ENCODE assay signal across 11 cellular contexts in genomic region chr7:27110977-27111752, GRCh38. TPM values are rescaled to one million over a fixed set of nuclear protein-coding genes. Genes with fewer than 3 reads are reported as not detected.
DNase-seq lines count a peak whose midpoint lies in the region; ATAC-seq, FAIRE-seq and TF ChIP-seq lines count a peak whose summit lies in the region.
"Had no signal": no experiment of that assay in that cellular context is flagged by ENCODE, and none has a peak within 500 bp of the region (broad histone marks: within the 10 kb centered on the region; RNA-seq: fewer than 3 reads in every experiment).

No MANE protein-coding gene starts in this region.

- ATAC-seq in psoas muscle: peak in 3 of 4 donors; percentile 38 to 58 (median 50)
- no peak for ATAC-seq in GM18868 (IDR thresholded peaks at IDR 0.05; ENCODE audit: unreplicated experiment)

- POLR2A ChIA-PET in Caco-2 (lab: Charles Lee): interaction anchor here (0.5 to 1.4 kb wide), 6 partner anchors 9 to 247 kb away, joined by 3 to 8 read pairs (median 6); partner anchors contain the start of genes HOXA4 and SKAP2

- peak overlapping the region; percentile 96 for H3K4me2 ChIP-seq in fibroblast of lung (ENCODE audit: extremely low read depth, insufficient read depth, low read length)

- 48 to 53% (median 48%) methylated on average over 8 of the region's 8 CpGs for WGBS in psoas muscle, 3 donors

- FAIRE-seq in RCC 7860 (lab: Jason Lieb, UNC): peak; percentile 83

- H3K4me3 ChIP-seq in Caco-2 (ENCODE audit: low read depth, low read length) (peak overlapping the region; percentile 41), fibroblast of lung (replicated peaks in 1 of 4; ENCODE audit: control extremely low read depth in 1 of 4, insufficient read depth in 1 of 4, low read depth in 3 of 4, low read length in 4 of 4) (peak overlapping the region in 3 of 4 experiments; percentile 3 to 92 (median 76)), psoas muscle (peak overlapping the region; percentile 33)

- H3K4me1 ChIP-seq in Caco-2 (peaks cover 30% of the 10 kb centered on the region), fibroblast of lung (ENCODE audit: control insufficient read depth, extremely low read depth, insufficient read depth, low read length) (peaks cover 22% of the 10 kb centered on the region), psoas muscle (peaks cover 41% of the 10 kb centered on the region)

- intact Hi-C loops in Caco-2 (cut with micrococcal nuclease; ENCODE audit: unreplicated experiment) (loop anchor here (1.0 kb wide), 2 partner anchors 11 to 15 kb away; no protein-coding TSS in a partner anchor), psoas muscle (cut with DNase I) (no loop called here), posterior cingulate gyrus (cut with DNase I) (no loop called here)

- no peaks in the 10 kb centered on the region; the same call in 1 of the 2 replicates for H3K36me3 ChIP-seq in Caco-2 (ENCODE audit: control insufficient read depth, insufficient read depth, low read length)
- H3K36me3 ChIP-seq in fibroblast of lung (ENCODE audit: control insufficient read depth, insufficient read depth, low read length): no peaks in the 10 kb centered on the region
- no peaks in the 10 kb centered on the region for H3K36me3 ChIP-seq in psoas muscle (ENCODE audit: insufficient read depth in 1 of 2, low read depth in 1 of 2)

- TF ChIP-seq CTCF in Caco-2 (IDR thresholded peaks at IDR 0.05; ENCODE audit: insufficient read depth in 1 of 2, low read depth in 1 of 2, low read length in 1 of 2, severe bottlenecking in 1 of 2, unreplicated experiment in 1 of 2) (peak in 1 of 2 experiments; percentile 10), fibroblast of lung (conservative IDR thresholded peaks at IDR 0.05 in 1 of 2, IDR thresholded peaks at IDR 0.05 in 1 of 2; ENCODE audit: low read depth in 1 of 2, low read length in 2 of 2) (no peak), psoas muscle (IDR thresholded peaks at IDR 0.05) (no peak)

- H3K36me3 Mint-ChIP-seq in Caco-2 (ENCODE audit: insufficient read depth, unreplicated experiment): peaks cover 35% of the 10 kb centered on the region

- no peaks in the 10 kb centered on the region for H4K20me1 ChIP-seq in fibroblast of lung (ENCODE audit: control insufficient read depth, extremely low read depth, insufficient read depth, low read length)

- DNase-seq in Caco-2 (peak in 1 of 2 experiments; percentile 30), RCC 7860 (ENCODE audit: low spot score) (peak; percentile 68), fibroblast of lung (ENCODE audit: low read depth in 2 of 2) (peak; percentile 88 to 96), psoas muscle (peak; percentile 68 to 77), germinal center (ENCODE audit: low spot score) (no peak), posterior cingulate gyrus (no peak), caudate nucleus (lab: John Stamatoyannopoulos, UW) (no peak)
- DNase-seq: CD4-positive, alpha-beta T cell; MV-4-11; SIG-M5 had no signal

- peaks cover 63% of the 10 kb centered on the region for H3K79me2 ChIP-seq in fibroblast of lung (ENCODE audit: control insufficient read depth, insufficient read depth, low read length)

- no peaks in the 10 kb centered on the region for H3K27me3 Mint-ChIP-seq in Caco-2 (ENCODE audit: insufficient read depth, unreplicated experiment)

- BruUV-seq in Caco-2 (replicated peaks; lab: Mats Ljungman, UMichigan): no TSS peak

- H3K9me3 ChIP-seq in Caco-2: no peaks in the 10 kb centered on the region
- no peaks in the 10 kb centered on the region for H3K9me3 ChIP-seq in fibroblast of lung (ENCODE audit: control insufficient read depth, insufficient read depth, low read depth, low read length)
- H3K9me3 ChIP-seq in psoas muscle: no peaks in the 10 kb centered on the region

- H3K27ac ChIP-seq in fibroblast of lung (ENCODE audit: insufficient read depth, low read length) (peak overlapping the region; percentile 93), psoas muscle (peak overlapping the region; percentile 92), caudate nucleus (ENCODE audit: low read depth, low read length) (no peak overlapping the region)

- H3K9me3 Mint-ChIP-seq in Caco-2 (ENCODE audit: unreplicated experiment): no peaks in the 10 kb centered on the region
- H3K9me3 Mint-ChIP-seq: CD4-positive, alpha-beta T cell had no signal

- no peak overlapping the region for H3K9ac ChIP-seq in fibroblast of lung (ENCODE audit: insufficient read depth, low read length)

- H3K4me3 Mint-ChIP-seq in Caco-2 (ENCODE audit: unreplicated experiment): peak overlapping the region; percentile 85
- H3K4me3 Mint-ChIP-seq: CD4-positive, alpha-beta T cell had no signal

- H3K27ac Mint-ChIP-seq in Caco-2 (ENCODE audit: unreplicated experiment): peak overlapping the region; percentile 87
- H3K27ac Mint-ChIP-seq: CD4-positive, alpha-beta T cell had no signal

- CTCF ChIA-PET in Caco-2 (lab: Charles Lee): interaction anchor here (0.8 to 1.5 kb wide), 7 partner anchors 11 to 162 kb away, joined by 3 to 9 read pairs (median 4); partner anchors contain the start of gene HOXA4

- no peaks in the 10 kb centered on the region for H3K27me3 ChIP-seq in Caco-2 (replicated peaks; ENCODE audit: control insufficient read depth, insufficient read depth, low read length)
- H3K27me3 ChIP-seq in fibroblast of lung (ENCODE audit: control insufficient read depth, insufficient read depth, low read length): no peaks in the 10 kb centered on the region
- no peaks in the 10 kb centered on the region for H3K27me3 ChIP-seq in psoas muscle (ENCODE audit: insufficient read depth in 3 of 3, low read length in 2 of 3)

- H2AFZ ChIP-seq in fibroblast of lung (ENCODE audit: low read length): no peak overlapping the region

- peaks cover 20% of the 10 kb centered on the region for H3K4me1 Mint-ChIP-seq in Caco-2 (ENCODE audit: low read depth, unreplicated experiment)

RNA-seq across cellular contexts. Expression of gene HOXA2, which starts 8.7 kb away (rescaled TPM):
- total RNA-seq in Caco-2 (2022) (1.5 and 1.8 TPM in 2 replicates), fibroblast of lung (1.0 and 1.3 TPM in 2 replicates), psoas muscle (1 to 10 TPM in 1 of 4 donors, under 1 TPM in 3; 0.17 to 1.1 (median 0.53) TPM)
- polyA plus RNA-seq in fibroblast of lung (2.3 and 2.6 TPM in 2 replicates), psoas muscle (under 1 TPM; 0.23 to 0.42 (median 0.29) TPM)
- 1.4 and 2.2 TPM in 2 replicates for polyA plus RNA-seq in fibroblast of lung (2012)
- polyA minus RNA-seq in fibroblast of lung (ENCODE audit: low replicate concordance): 2.1 and 2.3 TPM in 2 replicates
- total RNA-seq: CD4-positive, alpha-beta T cell had no signal

RNA-seq across cellular contexts. Expression of gene HOXA1, which starts 15.4 kb away (rescaled TPM):
- total RNA-seq in Caco-2 (2022) (18.5 and 18.8 TPM in 2 replicates), fibroblast of lung (0.50 and 0.51 TPM in 2 replicates), psoas muscle (under 1 TPM in 2 of 4 donors, not detected in 2; 0.17 to 0.21 TPM)
- polyA plus RNA-seq in fibroblast of lung (0.58 and 0.83 TPM in 2 replicates), psoas muscle (under 1 TPM; 0.03 to 0.22 (median 0.22) TPM)
- 0.66 and 0.67 TPM in 2 replicates for polyA plus RNA-seq in fibroblast of lung (2012)
- polyA minus RNA-seq in fibroblast of lung (ENCODE audit: low replicate concordance): 1.1 TPM in 1 of 2 replicates, not detected in the other

RNA-seq across cellular contexts. Expression of gene HOXA4, which starts 19.4 kb away (rescaled TPM):
- 4.8 and 5.5 TPM in 2 replicates for total RNA-seq in Caco-2 (2022)
- 0.33 and 0.51 TPM in 2 replicates for total RNA-seq in fibroblast of lung
- 2.4 and 3.6 TPM in 2 replicates for polyA plus RNA-seq in fibroblast of lung
- 2.6 and 3.3 TPM in 2 replicates for polyA plus RNA-seq in fibroblast of lung (2012)
- 1.6 and 3.6 TPM in 2 replicates for polyA minus RNA-seq in fibroblast of lung (ENCODE audit: low replicate concordance)
- 10 to 100 TPM in 2 of 4 donors, 1 to 10 TPM in 2; 7.2 to 11.5 (median 9.1) TPM for total RNA-seq in psoas muscle
- polyA plus RNA-seq in psoas muscle: 10 to 100 TPM in 2 of 3 donors, 1 to 10 TPM in 1; 6.8 to 20.8 (median 12.5) TPM
- total RNA-seq: CD4-positive, alpha-beta T cell had no signal

RNA-seq across cellular contexts. Expression of gene HOXA5, which starts 32.3 kb away (rescaled TPM):
- total RNA-seq in Caco-2 (2022): 4.3 and 4.9 TPM in 2 replicates
- 18.3 and 22.1 TPM in 2 replicates for total RNA-seq in fibroblast of lung
- 16.6 and 35.6 TPM in 2 replicates for polyA plus RNA-seq in fibroblast of lung
- polyA plus RNA-seq in fibroblast of lung (2012): 17.5 and 31.8 TPM in 2 replicates
- polyA minus RNA-seq in fibroblast of lung (ENCODE audit: low replicate concordance): 3.1 and 3.9 TPM in 2 replicates
- 10 to 100 TPM in 1 of 4 donors, 1 to 10 TPM in 3; 4.7 to 18.8 (median 8.1) TPM for total RNA-seq in psoas muscle
- 1 to 10 TPM; 2.6 to 7.6 (median 4.6) TPM for polyA plus RNA-seq in psoas muscle
- total RNA-seq: CD4-positive, alpha-beta T cell had no signal

RNA-seq across cellular contexts. Expression of gene HOXA6, which starts 36.4 kb away (rescaled TPM):
- 5.6 and 8.1 TPM in 2 replicates for total RNA-seq in Caco-2 (2022)
- 3.6 and 4.4 TPM in 2 replicates for total RNA-seq in fibroblast of lung
- 0.70 and 1.2 TPM in 2 replicates for polyA plus RNA-seq in fibroblast of lung
- polyA plus RNA-seq in fibroblast of lung (2012): 1.6 and 3.8 TPM in 2 replicates
- polyA minus RNA-seq in fibroblast of lung (ENCODE audit: low replicate concordance): 0.30 and 1.6 TPM in 2 replicates
- total RNA-seq in psoas muscle: 1 to 10 TPM; 2.5 to 3.7 (median 3.1) TPM
- polyA plus RNA-seq in psoas muscle: 1 to 10 TPM in 2 of 3 donors, under 1 TPM in 1; 0.64 to 3.2 (median 1.5) TPM
- total RNA-seq: CD4-positive, alpha-beta T cell had no signal

Comparison
In these comparisons a context has a peak if more than half of its experiments do, and no peak if none do; other contexts are left out.
1. DNase-seq: peak in RCC 7860 (single experiment), fibroblast of lung (2 of 2) and psoas muscle (2 of 2); none in germinal center (single experiment), posterior cingulate gyrus (0 of 10) and caudate nucleus (0 of 61).
2. RNA of gene HOXA1, which starts 15.4 kb away (total RNA-seq): 18.5 to 18.8 TPM in Caco-2; 0.50 to 0.51 TPM in fibroblast of lung and 0.17 to 0.21 TPM in psoas muscle; every median in the first group is over 10 times any median in the second.
3. Peak in every context shown above with its lines, with median percentiles within 50 percentile points of each other: H3K4me3 ChIP-seq.